Comparison of ENCODE assay signal across 23 cellular contexts in the genomic region with DNA sequence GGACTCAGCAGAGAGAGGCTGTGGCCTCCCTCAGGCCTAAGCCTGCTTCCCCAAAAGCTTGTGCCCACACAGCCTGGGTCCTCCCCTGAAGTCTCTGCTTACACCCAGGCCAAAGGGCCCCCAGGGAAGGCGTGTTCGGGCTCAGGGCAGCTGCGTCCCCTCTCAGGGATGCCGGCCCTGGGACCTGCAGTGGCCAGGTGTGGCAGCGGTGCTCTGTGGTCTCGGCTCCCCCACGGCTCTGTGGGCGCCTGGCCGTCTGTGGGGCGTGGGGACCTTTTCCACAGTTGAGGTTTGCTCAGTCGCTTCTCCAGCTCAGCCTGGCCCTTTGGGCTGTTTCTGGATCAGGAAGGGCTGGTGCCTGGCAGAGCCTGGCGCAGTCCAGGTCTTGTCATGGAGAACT.
"Had no signal": no experiment of that assay in that cellular context is flagged by ENCODE, and none has a peak within 500 bp of the region (broad histone marks: within the 10 kb centered on the region; RNA-seq: fewer than 3 reads in every experiment).

No MANE protein-coding gene starts in this region.

- H3K36me3 Mint-ChIP-seq: activated naive CD8-positive, alpha-beta T cell treated with anti-CD3 and anti-CD28 coated beads, Interleukin-2, amount 10 ng/mL, durations not matched to agents 7 days and 5 days had no signal

- H3K27me3 ChIP-seq: colonic mucosa, right lobe of liver, stomach had no signal

- H3K4me3 ChIP-seq: colonic mucosa, prostate gland, right lobe of liver, smooth muscle cell, stomach had no signal

- H3K27ac ChIP-seq: colonic mucosa, prostate gland had no signal

- FAIRE-seq: kidney, urothelium cell line had no signal

- H3K27me3 Mint-ChIP-seq: brain had no signal

- DNase-seq: activated CD4-positive, alpha-beta T cell treated with anti-CD3 and anti-CD28 coated beads for 48 hours; activated CD4-positive, CD25-positive, alpha-beta regulatory T cell; activated CD8-positive, alpha-beta T cell treated with anti-CD3 and anti-CD28 coated beads for 36 hours; activated naive CD4-positive, alpha-beta T cell treated with Interleukin-2 at 50 U/mL for 16 hours; activated naive CD8-positive, alpha-beta T cell treated with anti-CD3 and anti-CD28 coated beads, Interleukin-2, amount 10 ng/mL, durations not matched to agents 7 days and 5 days; activated T-cell treated with anti-CD3 and anti-CD28 coated beads, Interleukin-2, amount 50 U/mL, for 24 hours; amygdala; central memory CD4-positive, alpha-beta T cell; colonic mucosa; foreskin melanocyte; kidney; mammary epithelial cell; right lobe of liver; stimulated activated CD4-positive, alpha-beta T cell treated with anti-CD3 and anti-CD28 coated beads, Interleukin-4, amount 100 ng/mL, for 24 hours; stomach; SW 1271 had no signal

- H3K4me3 Mint-ChIP-seq: activated CD8-positive, alpha-beta T cell treated with anti-CD3 and anti-CD28 coated beads for 36 hours; activated naive CD8-positive, alpha-beta T cell treated with anti-CD3 and anti-CD28 coated beads, Interleukin-2, amount 10 ng/mL, durations not matched to agents 7 days and 5 days; activated T-cell treated with anti-CD3 and anti-CD28 coated beads, Interleukin-2, amount 50 U/mL, for 24 hours; brain; stimulated activated effector memory CD8-positive, alpha-beta T cell treated with anti-CD3 and anti-CD28 coated beads, Interleukin-12 subunit alpha, Interleukin-12 subunit beta, amount 100 ng/mL, for 72 hours had no signal

- H3K27ac Mint-ChIP-seq: activated CD8-positive, alpha-beta T cell treated with anti-CD3 and anti-CD28 coated beads for 36 hours; activated naive CD8-positive, alpha-beta T cell treated with anti-CD3 and anti-CD28 coated beads, Interleukin-2, amount 10 ng/mL, durations not matched to agents 7 days and 5 days; activated T-cell treated with anti-CD3 and anti-CD28 coated beads, Interleukin-2, amount 50 U/mL, for 24 hours; activated T-helper 2 cell treated with anti-CD3 and anti-CD28 coated beads, Interferon-gamma antibody, Interleukin-2, Interleukin-4, amounts not matched to agents 10 μg/mL and 5 μg/mL and 100 μg/mL, durations not matched to agents 14 hours and 24 hours and 36 hours; brain; stimulated activated effector memory CD8-positive, alpha-beta T cell treated with anti-CD3 and anti-CD28 coated beads, Interleukin-12 subunit alpha, Interleukin-12 subunit beta, amount 100 ng/mL, for 72 hours had no signal

- ATAC-seq: activated CD8-positive, alpha-beta T cell treated with anti-CD3 and anti-CD28 coated beads for 36 hours; left lobe of liver; right lobe of liver; stimulated activated effector memory CD8-positive, alpha-beta T cell treated with anti-CD3 and anti-CD28 coated beads, Interleukin-12 subunit alpha, Interleukin-12 subunit beta, amount 100 ng/mL, for 72 hours had no signal

- H3K9me3 ChIP-seq: colonic mucosa, prostate gland, right lobe of liver had no signal

- H3K36me3 ChIP-seq: colonic mucosa, prostate gland had no signal
